Comparison of ENCODE assay signal across 22 cellular contexts in the genomic region with DNA sequence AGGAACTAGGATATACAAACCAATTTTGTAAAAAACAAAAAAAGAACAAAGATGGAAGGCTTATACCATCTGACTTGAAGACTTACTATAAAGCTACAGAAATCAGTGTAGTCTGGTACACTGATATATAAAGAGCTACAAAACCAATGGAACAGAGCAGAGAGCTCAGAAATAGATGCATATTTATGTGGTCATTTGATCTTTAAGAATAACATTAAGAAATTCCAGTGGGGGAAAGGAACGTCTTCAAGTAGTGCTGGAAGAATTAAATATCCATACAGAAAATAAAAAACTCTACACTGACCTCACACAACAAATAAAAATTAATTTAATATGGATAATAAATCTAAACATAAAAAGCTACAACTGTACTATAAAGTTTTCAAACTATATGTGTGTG.
"Had no signal": no experiment of that assay in that cellular context is flagged by ENCODE, and none has a peak within 500 bp of the region (broad histone marks: within the 10 kb centered on the region; RNA-seq: fewer than 3 reads in every experiment).

No MANE protein-coding gene starts in this region.

- ATAC-seq: activated CD8-positive, alpha-beta T cell treated with anti-CD3 and anti-CD28 coated beads, Interleukin-2, amount 10 ng/mL, durations not matched to agents 7 days and 5 days; SK-N-SH treated with all-trans-retinoic acid at 6 μM for 48 hours had no signal

- DNase-seq: activated CD4-positive, alpha-beta T cell treated with anti-CD3 and anti-CD28 coated beads for 48 hours; activated CD4-positive, alpha-beta T cell treated with anti-CD3 and anti-CD28 coated beads, Interleukin-2, amount 50 U/mL, for 4 hours; activated CD4-positive, CD25-positive, alpha-beta regulatory T cell treated with anti-CD3 and anti-CD28 coated beads, Interleukin-2, amount 50 U/mL, for 72 hours; activated CD8-positive, alpha-beta memory T cell treated with anti-CD3 and anti-CD28 coated beads, Interleukin-2, amount 50 U/mL, for 48 hours; activated CD8-positive, alpha-beta T cell treated with anti-CD3 and anti-CD28 coated beads, Interleukin-2, amount 10 ng/mL, durations not matched to agents 7 days and 5 days; activated effector memory CD4-positive, alpha-beta T cell treated with Interleukin-2 at 50 U/mL for 16 hours; activated naive CD4-positive, alpha-beta T cell; activated T-cell treated with anti-CD3 and anti-CD28 coated beads, Interleukin-2, amount 50 U/mL, for 1 hour; amniotic stem cell; KG1; MV-4-11; NCI-H1105; NCI-H1436; NCI-H1694 treated with DMSO at 0.1 percent for 48 hours; NCI-H2081; NCI-H510A treated with DMSO at 0.1 percent for 48 hours; NCI-H69; NK-92 treated with Interleukin-12 subunit alpha and Interleukin-12 subunit beta, amount 100 ng/mL, for 24 hours; Peyer's patch; Right ventricle myocardium superior; SW 1271 had no signal
